Comparison of ENCODE assay signal across 21 cellular contexts in the genomic region with DNA sequence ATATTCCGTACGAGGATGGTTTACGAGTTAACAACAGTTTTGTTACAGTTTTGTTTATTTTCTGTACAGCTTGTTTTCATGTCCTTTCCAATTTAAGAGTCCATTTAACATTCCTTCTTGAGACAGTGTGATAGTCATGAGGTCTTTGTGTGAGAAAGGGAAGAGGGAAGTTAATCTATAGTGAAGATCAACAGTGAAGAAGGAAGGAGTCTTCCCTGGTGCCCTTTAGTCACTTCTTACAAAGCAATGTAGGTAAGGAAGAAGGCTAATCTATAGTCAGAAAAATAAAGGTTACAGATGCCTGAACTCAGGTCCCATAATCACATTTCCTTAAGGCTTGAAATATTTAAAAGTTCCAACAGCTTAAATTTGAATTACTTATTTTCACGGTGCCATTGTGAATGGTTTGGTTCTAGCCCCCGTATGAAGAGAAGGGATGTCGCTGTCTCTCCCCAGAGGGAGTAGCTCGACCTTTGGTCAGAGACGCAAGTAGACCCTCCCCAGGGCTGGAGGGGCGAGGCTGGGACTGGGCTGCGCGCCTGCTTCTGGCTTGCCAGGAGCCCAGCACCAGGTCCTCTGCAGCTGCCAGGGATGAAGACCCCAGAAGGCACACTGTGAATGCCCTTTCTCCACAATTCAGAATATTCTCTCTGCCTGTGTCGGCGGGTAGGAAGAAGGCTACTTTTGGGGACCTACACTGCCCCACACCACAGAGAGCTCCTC. TPM values are rescaled to one million over a fixed set of nuclear protein-coding genes. Genes with fewer than 3 reads are reported as not detected.
DNase-seq lines count a peak whose midpoint lies in the region; ATAC-seq and TF ChIP-seq lines count a peak whose summit lies in the region.
"Had no signal": no experiment of that assay in that cellular context is flagged by ENCODE, and none has a peak within 500 bp of the region (broad histone marks: within the 10 kb centered on the region; RNA-seq: fewer than 3 reads in every experiment).

No MANE protein-coding gene starts in this region.

- ATAC-seq in WTC11, result peak; percentile 34
- no peak for ATAC-seq in stimulated activated naive B cell treated with anti-CD40 and anti-IgM and Interleukin-4, amounts not matched to agents 10 μg/mL and 1 μg/mL and 100 μg/mL, for 72 hours (replicated peaks)
- ATAC-seq in activated CD8-positive, alpha-beta T cell treated with anti-CD3 and anti-CD28 coated beads, Interleukin-2, amount 10 ng/mL, durations not matched to agents 7 days and 5 days, result no peak

- DNase-seq in activated CD4-positive, alpha-beta T cell treated with anti-CD3 and anti-CD28 coated beads, Interleukin-2, amount 10 ng/mL, durations not matched to agents 24 days and 14 days, result no peak
- DNase-seq in activated CD4-positive, alpha-beta T cell treated with anti-CD3 and anti-CD28 coated beads for 48 hours, result no peak
- DNase-seq in WTC11 (ENCODE audit: low spot score) (no peak), Karpas-422 (no peak)
- DNase-seq in stimulated activated naive B cell treated with anti-CD40 and anti-IgM and Interleukin-4, amounts not matched to agents 10 μg/mL and 1 μg/mL and 100 μg/mL, for 72 hours, result no peak
- DNase-seq in activated effector memory CD4-positive, alpha-beta T cell treated with Interleukin-2 at 50 U/mL for 16 hours, result no peak
- DNase-seq in activated CD8-positive, alpha-beta T cell treated with anti-CD3 and anti-CD28 coated beads, Interleukin-2, amount 10 ng/mL, durations not matched to agents 7 days and 5 days, result no peak
- DNase-seq: AML-193; DMS79 treated with DMSO at 0.1 percent for 48 hours; Kasumi-1; MG63; NCI-H1092 treated with DMSO at 0.1 percent for 48 hours; NCI-H2081; NK-92 treated with Interleukin-12 subunit alpha and Interleukin-12 subunit beta, amount 100 ng/mL, for 24 hours; Right ventricle myocardium superior had no signal

- no peak overlapping the region for H3K4me3 Mint-ChIP-seq in activated CD4-positive, alpha-beta T cell treated with anti-CD3 and anti-CD28 coated beads, Interleukin-2, amount 10 ng/mL, durations not matched to agents 24 days and 14 days
- H3K4me3 Mint-ChIP-seq in WTC11, result no peak overlapping the region
- no peak overlapping the region for H3K4me3 Mint-ChIP-seq in stimulated activated naive B cell treated with anti-CD40 and anti-IgM and Interleukin-4, amounts not matched to agents 10 μg/mL and 1 μg/mL and 100 μg/mL, for 72 hours
- H3K4me3 Mint-ChIP-seq in activated CD8-positive, alpha-beta T cell treated with anti-CD3 and anti-CD28 coated beads, Interleukin-2, amount 10 ng/mL, durations not matched to agents 7 days and 5 days, result no peak overlapping the region
- H3K4me3 Mint-ChIP-seq: IgD-negative memory B cell had no signal

- H3K9me3 ChIP-seq in mesodermal cell (ENCODE audit: control insufficient read depth, low read length) (no peaks in the 10 kb centered on the region), Karpas-422 (ENCODE audit: low read length) (no peaks in the 10 kb centered on the region)
- H3K9me3 ChIP-seq: HAP-1, MG63 had no signal

- peaks cover 5% of the 10 kb centered on the region for H3K4me1 Mint-ChIP-seq in activated CD4-positive, alpha-beta T cell treated with anti-CD3 and anti-CD28 coated beads, Interleukin-2, amount 10 ng/mL, durations not matched to agents 24 days and 14 days
- peaks cover 44% of the 10 kb centered on the region for H3K4me1 Mint-ChIP-seq in WTC11
- peaks cover 11 to 51% of the 10 kb centered on the region in 2 donors for H3K4me1 Mint-ChIP-seq in stimulated activated naive B cell treated with anti-CD40 and anti-IgM and Interleukin-4, amounts not matched to agents 10 μg/mL and 1 μg/mL and 100 μg/mL, for 72 hours
- H3K4me1 Mint-ChIP-seq in activated CD8-positive, alpha-beta T cell treated with anti-CD3 and anti-CD28 coated beads, Interleukin-2, amount 10 ng/mL, durations not matched to agents 7 days and 5 days (ENCODE audit: low read depth), result no peaks in the 10 kb centered on the region

- CTCF ChIA-PET in WTC11 (lab: Charles Lee), result interaction anchor here (1.4 kb wide), 1 partner anchor 10 kb away, joined by 6 read pairs; no protein-coding TSS in a partner anchor
- CTCF ChIA-PET in activated CD8-positive, alpha-beta T cell treated with anti-CD3 and anti-CD28 coated beads, Interleukin-2, amount 10 ng/mL, durations not matched to agents 7 days and 5 days (lab: Charles Lee), result no interaction called here

- H3K9me2 ChIP-seq in Karpas-422 (replicated peaks; ENCODE audit: insufficient read depth, low read length), result no peaks in the 10 kb centered on the region

- H3K36me3 ChIP-seq in mesodermal cell (ENCODE audit: control insufficient read depth, insufficient read depth, low read length) (peaks cover 17% of the 10 kb centered on the region), Karpas-422 (ENCODE audit: insufficient read depth, low read length) (peaks cover 14% of the 10 kb centered on the region; the same call in 1 of the 2 replicates)
- H3K36me3 ChIP-seq: MG63 had no signal

- H3K79me2 ChIP-seq in Karpas-422 (ENCODE audit: low read length), result no peaks in the 10 kb centered on the region

- POLR2A ChIA-PET in WTC11 (lab: Charles Lee), result no interaction called here
- POLR2A ChIA-PET in activated CD8-positive, alpha-beta T cell treated with anti-CD3 and anti-CD28 coated beads, Interleukin-2, amount 10 ng/mL, durations not matched to agents 7 days and 5 days (lab: Charles Lee), result no interaction called here

- H3K27ac ChIP-seq in mesodermal cell (ENCODE audit: low read depth, low read length, severe bottlenecking) (peak overlapping the region; percentile 29), Karpas-422 (ENCODE audit: low read length) (no peak overlapping the region)
- H3K27ac ChIP-seq: 22Rv1, C4-2B, HL-60 had no signal

- no peak for TF ChIP-seq CTCF in WTC11 (IDR thresholded peaks at IDR 0.05)

- no peaks in the 10 kb centered on the region for H4K20me1 ChIP-seq in Karpas-422 (ENCODE audit: insufficient read depth, low read depth, low read length)

- H3K36me3 Mint-ChIP-seq in activated CD4-positive, alpha-beta T cell treated with anti-CD3 and anti-CD28 coated beads, Interleukin-2, amount 10 ng/mL, durations not matched to agents 24 days and 14 days (ENCODE audit: low read depth), result peaks cover 20% of the 10 kb centered on the region
- peaks cover 4% of the 10 kb centered on the region; the same call in 1 of the 2 replicates for H3K36me3 Mint-ChIP-seq in WTC11
- H3K36me3 Mint-ChIP-seq in stimulated activated naive B cell treated with anti-CD40 and anti-IgM and Interleukin-4, amounts not matched to agents 10 μg/mL and 1 μg/mL and 100 μg/mL, for 72 hours, result peaks cover 30 to 41% of the 10 kb centered on the region in 2 donors
- H3K36me3 Mint-ChIP-seq in activated CD8-positive, alpha-beta T cell treated with anti-CD3 and anti-CD28 coated beads, Interleukin-2, amount 10 ng/mL, durations not matched to agents 7 days and 5 days (ENCODE audit: low read depth), result peaks cover 14% of the 10 kb centered on the region
- H3K36me3 Mint-ChIP-seq: IgD-negative memory B cell had no signal

- no peak overlapping the region for H3K4me2 ChIP-seq in Karpas-422 (ENCODE audit: low read depth, low read length, poor library complexity, severe bottlenecking)

- H3K9ac ChIP-seq in Karpas-422 (ENCODE audit: low read length), result no peak overlapping the region

- H2AFZ ChIP-seq in Karpas-422 (ENCODE audit: low read length), result no peak overlapping the region

- peak overlapping the region; percentile 65 for H3K27ac Mint-ChIP-seq in activated CD4-positive, alpha-beta T cell treated with anti-CD3 and anti-CD28 coated beads, Interleukin-2, amount 10 ng/mL, durations not matched to agents 24 days and 14 days
- H3K27ac Mint-ChIP-seq in WTC11, result no peak overlapping the region
- peak overlapping the region; percentile 85 for H3K27ac Mint-ChIP-seq in stimulated activated naive B cell treated with anti-CD40 and anti-IgM and Interleukin-4, amounts not matched to agents 10 μg/mL and 1 μg/mL and 100 μg/mL, for 72 hours
- no peak overlapping the region for H3K27ac Mint-ChIP-seq in activated CD8-positive, alpha-beta T cell treated with anti-CD3 and anti-CD28 coated beads, Interleukin-2, amount 10 ng/mL, durations not matched to agents 7 days and 5 days

- WGBS in mesodermal cell (ENCODE audit: insufficient coverage in 2 of 2), 2 experiments, result 86 to 95% methylated on average over 10 to 11 of the region's 13 CpGs

- intact Hi-C loops in activated CD4-positive, alpha-beta T cell treated with anti-CD3 and anti-CD28 coated beads, Interleukin-2, amount 10 ng/mL, durations not matched to agents 24 days and 14 days (cut with micrococcal nuclease), result no loop called here

- H3K4me3 ChIP-seq in mesodermal cell (ENCODE audit: extremely low read depth, insufficient read depth, low read length, poor library complexity, severe bottlenecking), result no peak overlapping the region
- no peak overlapping the region for H3K4me3 ChIP-seq in Karpas-422 (ENCODE audit: low read length)
- H3K4me3 ChIP-seq: HAP-1, MG63 had no signal

- H3K9me3 Mint-ChIP-seq in activated CD4-positive, alpha-beta T cell treated with anti-CD3 and anti-CD28 coated beads, Interleukin-2, amount 10 ng/mL, durations not matched to agents 24 days and 14 days, result no peaks in the 10 kb centered on the region
- H3K9me3 Mint-ChIP-seq in WTC11, result no peaks in the 10 kb centered on the region
- H3K9me3 Mint-ChIP-seq in stimulated activated naive B cell treated with anti-CD40 and anti-IgM and Interleukin-4, amounts not matched to agents 10 μg/mL and 1 μg/mL and 100 μg/mL, for 72 hours, result no peaks in the 10 kb centered on the region
- no peaks in the 10 kb centered on the region for H3K9me3 Mint-ChIP-seq in activated CD8-positive, alpha-beta T cell treated with anti-CD3 and anti-CD28 coated beads, Interleukin-2, amount 10 ng/mL, durations not matched to agents 7 days and 5 days (ENCODE audit: insufficient read depth)
- H3K9me3 Mint-ChIP-seq: IgD-negative memory B cell had no signal

- no peaks in the 10 kb centered on the region for H3K27me3 ChIP-seq in Karpas-422 (ENCODE audit: low read length)
- H3K27me3 ChIP-seq: MG63 had no signal

- no peaks in the 10 kb centered on the region for H3K4me1 ChIP-seq in mesodermal cell (ENCODE audit: control insufficient read depth, insufficient read depth, low read length, poor library complexity, severe bottlenecking)
- no peaks in the 10 kb centered on the region for H3K4me1 ChIP-seq in Karpas-422 (ENCODE audit: low read length)
- H3K4me1 ChIP-seq: HAP-1 had no signal

- no peaks in the 10 kb centered on the region for H3K27me3 Mint-ChIP-seq in activated CD4-positive, alpha-beta T cell treated with anti-CD3 and anti-CD28 coated beads, Interleukin-2, amount 10 ng/mL, durations not matched to agents 24 days and 14 days
- no peaks in the 10 kb centered on the region for H3K27me3 Mint-ChIP-seq in WTC11 (ENCODE audit: low read depth)
- no peaks in the 10 kb centered on the region for H3K27me3 Mint-ChIP-seq in stimulated activated naive B cell treated with anti-CD40 and anti-IgM and Interleukin-4, amounts not matched to agents 10 μg/mL and 1 μg/mL and 100 μg/mL, for 72 hours
- H3K27me3 Mint-ChIP-seq in activated CD8-positive, alpha-beta T cell treated with anti-CD3 and anti-CD28 coated beads, Interleukin-2, amount 10 ng/mL, durations not matched to agents 7 days and 5 days (ENCODE audit: low read depth), result no peaks in the 10 kb centered on the region
- H3K27me3 Mint-ChIP-seq: IgD-negative memory B cell had no signal

RNA-seq across cellular contexts. Expression of a gene that starts 34.9 kb away (rescaled TPM):
- total RNA-seq in activated CD4-positive, alpha-beta T cell treated with anti-CD3 and anti-CD28 coated beads, Interleukin-2, amount 10 ng/mL, durations not matched to agents 24 days and 14 days, result 167 and 168 TPM in 2 replicates
- total RNA-seq in WTC11 (2021), result 18.0 to 22.4 TPM (median 18.0 TPM) in 3 replicates
- polyA plus RNA-seq in mesodermal cell (2013, experiment 1 of 2), result 16.3 TPM
- polyA plus RNA-seq in mesodermal cell (2013, experiment 2 of 2), result 16.2 TPM
- total RNA-seq in activated CD8-positive, alpha-beta T cell treated with anti-CD3 and anti-CD28 coated beads, Interleukin-2, amount 10 ng/mL, durations not matched to agents 7 days and 5 days, result 10 to 100 TPM; 81.7 to 84.3 TPM
- total RNA-seq in Karpas-422 (2014; rRNA removed; shearing (Covaris generic); ENCODE audit: low replicate concordance), result 68.8 and 134 TPM in 2 replicates

Comparison
In these comparisons a context has a peak if more than half of its experiments do, and no peak if none do; other contexts are left out.
1. H3K27ac Mint-ChIP-seq: peak in activated CD4-positive, alpha-beta T cell treated with anti-CD3 and anti-CD28 coated beads, Interleukin-2, amount 10 ng/mL, durations not matched to agents 24 days and 14 days (single experiment) and stimulated activated naive B cell treated with anti-CD40 and anti-IgM and Interleukin-4, amounts not matched to agents 10 μg/mL and 1 μg/mL and 100 μg/mL, for 72 hours (single experiment); none in WTC11 (single experiment) and activated CD8-positive, alpha-beta T cell treated with anti-CD3 and anti-CD28 coated beads, Interleukin-2, amount 10 ng/mL, durations not matched to agents 7 days and 5 days (single experiment).